29 cellular contexts compared by ENCODE assay signal in genomic region chr11:2877474-2877873, GRCh38. TPM values are rescaled to one million over a fixed set of nuclear protein-coding genes. Genes with fewer than 3 reads are reported as not detected.
"Had no signal": no experiment of that assay in that cellular context is flagged by ENCODE, and none has a peak within 500 bp of the region (broad histone marks: within the 10 kb centered on the region; RNA-seq: fewer than 3 reads in every experiment).

No MANE protein-coding gene starts in this region.

- DNase-seq: colonic mucosa; effector CD8-positive, alpha-beta T cell; endodermal cell; foreskin keratinocyte; hypothalamus; immature natural killer cell; islet precursor cell; kidney glomerular epithelial cell; mammary epithelial cell; mesendoderm; midbrain; natural killer cell; sigmoid colon; stimulated activated CD4-positive, alpha-beta T cell treated with anti-CD3 and anti-CD28 coated beads, Interleukin-2, amount 100 ng/mL, for 24 hours; stimulated activated CD4-positive, alpha-beta T cell treated with anti-CD3 and anti-CD28 coated beads, Interleukin-4, amount 100 ng/mL, for 24 hours; stimulated activated naive CD4-positive, alpha-beta T cell treated with Interleukin-2 at 50 U/mL for 16 hours; substantia nigra; testis; tibial artery; upper lobe of left lung had no signal

- H3K9me3 ChIP-seq: colonic mucosa, neutrophil, prostate gland, right atrium auricular region, testis, upper lobe of left lung had no signal

- ATAC-seq: foreskin keratinocyte; gastroesophageal sphincter; natural killer cell; stimulated activated effector memory CD8-positive, alpha-beta T cell treated with anti-CD3 and anti-CD28 coated beads, Interleukin-12 subunit alpha, Interleukin-12 subunit beta, amount 100 ng/mL, for 72 hours had no signal

- H3K4me1 ChIP-seq: colonic mucosa, foreskin keratinocyte, prostate gland, testis had no signal

- H3K36me3 ChIP-seq: colonic mucosa, neutrophil, prostate gland, upper lobe of left lung had no signal

- H3K4me3 ChIP-seq: colonic mucosa, esophagus muscularis mucosa, gastroesophageal sphincter, prostate gland, right atrium auricular region, sigmoid colon, testis, tibial artery, upper lobe of left lung had no signal

- H3K27me3 ChIP-seq: colonic mucosa, right atrium auricular region, sigmoid colon, testis, upper lobe of left lung had no signal

- H3K27ac ChIP-seq: colonic mucosa, epithelial cell of prostate, esophagus muscularis mucosa, foreskin keratinocyte, gastroesophageal sphincter, neutrophil, prostate gland, right atrium auricular region, sigmoid colon, testis, tibial artery, upper lobe of left lung had no signal

RNA-seq across cellular contexts. Expression of gene PHLDA2, which starts 51.7 kb away (rescaled TPM):
- total RNA-seq: skeletal muscle tissue had no signal
- polyA plus RNA-seq: neural cell had no signal
